ENCODE assay signal across 1 cellular context in the genomic region with DNA sequence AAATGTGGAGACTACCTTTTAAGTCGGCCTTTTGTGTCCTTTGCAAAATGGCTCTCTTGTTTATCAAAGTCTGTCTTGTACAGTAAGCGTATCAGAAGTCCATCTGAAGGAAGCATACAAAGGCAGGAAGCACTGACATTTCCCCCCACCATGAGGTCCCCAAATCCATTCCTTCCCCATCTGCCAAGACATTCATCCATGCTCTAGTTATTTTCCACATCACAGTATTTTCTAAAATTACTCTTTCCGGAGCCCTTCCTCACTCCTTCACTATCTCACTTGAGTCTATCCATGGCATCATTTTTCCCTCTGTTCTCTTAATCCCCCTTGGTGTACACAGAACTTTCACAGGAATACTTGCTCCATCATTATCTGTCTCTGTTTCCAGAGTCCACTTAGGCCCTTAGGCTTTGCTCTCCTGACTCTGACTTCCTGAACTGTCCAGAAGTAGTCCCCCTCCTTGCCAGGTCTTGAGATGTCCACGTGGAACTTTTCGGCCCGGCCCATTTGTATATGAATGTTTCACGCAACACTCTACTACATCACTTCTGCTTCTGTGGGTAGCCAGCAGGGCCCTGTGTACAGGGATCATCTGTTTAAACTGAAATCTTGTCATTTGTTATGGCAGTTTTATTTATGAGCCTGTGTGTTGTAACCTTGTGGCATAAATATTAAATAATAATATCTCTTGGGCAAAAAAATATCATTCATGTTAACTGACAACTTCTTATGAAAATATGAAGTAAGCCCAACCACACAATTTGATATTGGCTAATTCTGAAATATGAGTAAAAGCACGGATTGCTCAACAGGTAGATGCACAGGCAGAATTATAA.
TF ChIP-seq lines count a peak whose summit lies in the region.

No MANE protein-coding gene starts in this region.

TF ChIP-seq in HepG2, 621 proteins besides CTCF, POLR2A, EP300 and RAD21:
- TF ChIP-seq, protein P1, sequence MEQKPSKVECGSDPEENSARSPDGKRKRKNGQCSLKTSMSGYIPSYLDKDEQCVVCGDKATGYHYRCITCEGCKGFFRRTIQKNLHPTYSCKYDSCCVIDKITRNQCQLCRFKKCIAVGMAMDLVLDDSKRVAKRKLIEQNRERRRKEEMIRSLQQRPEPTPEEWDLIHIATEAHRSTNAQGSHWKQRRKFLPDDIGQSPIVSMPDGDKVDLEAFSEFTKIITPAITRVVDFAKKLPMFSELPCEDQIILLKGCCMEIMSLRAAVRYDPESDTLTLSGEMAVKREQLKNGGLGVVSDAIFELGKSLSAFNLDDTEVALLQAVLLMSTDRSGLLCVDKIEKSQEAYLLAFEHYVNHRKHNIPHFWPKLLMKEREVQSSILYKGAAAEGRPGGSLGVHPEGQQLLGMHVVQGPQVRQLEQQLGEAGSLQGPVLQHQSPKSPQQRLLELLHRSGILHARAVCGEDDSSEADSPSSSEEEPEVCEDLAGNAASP (CRISPR knock-in tag; IDR thresholded peaks at IDR 0.05; ENCODE audit: borderline replicate concordance): no peak
